Comparison of ENCODE assay signal across 15 cellular contexts in the genomic region with DNA sequence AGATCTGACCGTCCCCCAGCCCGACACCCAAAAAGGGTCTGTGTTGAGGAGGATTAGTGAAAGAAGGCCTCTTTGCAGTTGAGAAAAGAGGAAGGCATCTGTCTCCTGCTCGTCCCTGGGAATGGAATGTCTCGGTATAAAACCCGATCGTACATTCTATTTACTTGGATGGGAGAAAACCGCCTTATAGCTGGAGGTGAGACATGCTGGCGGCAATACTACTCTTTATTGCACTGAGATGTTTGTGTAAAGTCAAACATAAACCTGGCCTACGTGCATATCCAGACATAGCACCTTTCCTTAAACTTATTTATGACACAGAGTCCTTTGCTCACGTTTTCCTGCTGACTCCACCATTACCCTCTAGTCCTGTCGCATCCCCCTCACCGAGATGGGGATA. TPM values are rescaled to one million over a fixed set of nuclear protein-coding genes. Genes with fewer than 3 reads are reported as not detected.
"Had no signal": no experiment of that assay in that cellular context is flagged by ENCODE, and none has a peak within 500 bp of the region (broad histone marks: within the 10 kb centered on the region; RNA-seq: fewer than 3 reads in every experiment).

No MANE protein-coding gene starts in this region.

- H3K27ac Mint-ChIP-seq: stimulated activated naive B cell treated with anti-CD40 and anti-IgM and Interleukin-4, amounts not matched to agents 10 μg/mL and 1 μg/mL and 100 μg/mL, for 72 hours had no signal

- H3K9me3 ChIP-seq: ovary, thyroid gland, uterus had no signal

- H3K9me3 Mint-ChIP-seq: activated naive CD4-positive, alpha-beta T cell treated with anti-CD3 and anti-CD28 coated beads, Interleukin-2, amount 50 U/mL, for 72 hours; natural killer cell; stimulated activated naive B cell treated with anti-CD40 and anti-IgM and Interleukin-4, amounts not matched to agents 10 μg/mL and 1 μg/mL and 100 μg/mL, for 72 hours had no signal

- ATAC-seq: activated naive CD4-positive, alpha-beta T cell treated with anti-CD3 and anti-CD28 coated beads, Interleukin-2, amount 50 U/mL, for 72 hours; natural killer cell; stimulated activated naive B cell treated with anti-CD40 and anti-IgM and Interleukin-4, amounts not matched to agents 10 μg/mL and 1 μg/mL and 100 μg/mL, for 72 hours had no signal

- H3K27me3 Mint-ChIP-seq: stimulated activated naive B cell treated with anti-CD40 and anti-IgM and Interleukin-4, amounts not matched to agents 10 μg/mL and 1 μg/mL and 100 μg/mL, for 72 hours had no signal

- DNase-seq: activated CD4-positive, CD25-positive, alpha-beta regulatory T cell treated with anti-CD3 and anti-CD28 coated beads, Interleukin-2, amount 50 U/mL, for 72 hours; activated effector memory CD4-positive, alpha-beta T cell treated with Interleukin-2 at 50 U/mL for 16 hours; effector CD4-positive, alpha-beta T cell; foreskin fibroblast; kidney glomerular epithelial cell; mesenchymal stem cell; natural killer cell; ovary; stimulated activated CD4-positive, alpha-beta T cell treated with anti-CD3 and anti-CD28 coated beads, Interleukin-12 subunit alpha, Interleukin-12 subunit beta, amount 100 ng/mL, for 4 hours; stimulated activated naive B cell treated with anti-CD40 and anti-IgM and Interleukin-4, amounts not matched to agents 10 μg/mL and 1 μg/mL and 100 μg/mL, for 72 hours; thyroid gland; uterus had no signal

- H3K4me3 Mint-ChIP-seq: natural killer cell; stimulated activated naive B cell treated with anti-CD40 and anti-IgM and Interleukin-4, amounts not matched to agents 10 μg/mL and 1 μg/mL and 100 μg/mL, for 72 hours had no signal

- H3K4me3 ChIP-seq: ovary, thyroid gland, uterus had no signal

- H3K27ac ChIP-seq: ovary, thyroid gland, uterus had no signal

- H3K27me3 ChIP-seq: ovary, thyroid gland, uterus had no signal

- H3K36me3 ChIP-seq: ovary, uterus had no signal

RNA-seq across cellular contexts. Expression of gene KIAA0319, which starts 16.2 kb away (rescaled TPM):
- total RNA-seq: renal cortical epithelial cell; T-helper 2 cell treated with Interferon-gamma antibody and Interleukin-4, amounts not matched to agents 100 ng/mL and 5 ng/mL, for 36 hours had no signal
